1 cellular context compared by ENCODE assay signal in genomic region chr1:159015440-159015909, GRCh38.
TF ChIP-seq lines count a peak whose summit lies in the region.

No MANE protein-coding gene starts in this region.

TF ChIP-seq in K562, 482 proteins besides CTCF, POLR2A, EP300 and RAD21 (continued from another document and continues in another):
- TF ChIP-seq ZNF609 (CRISPR knock-in tag; IDR thresholded peaks at IDR 0.05; ENCODE audit: borderline replicate concordance) (no peak), GABPB2 (CRISPR knock-in tag; conservative IDR thresholded peaks at IDR 0.05) (no peak), ZNF212 (CRISPR knock-in tag; IDR thresholded peaks at IDR 0.05) (no peak), MTF1 (CRISPR knock-in tag; IDR thresholded peaks at IDR 0.05; ENCODE audit: borderline replicate concordance) (no peak), POLR2B (IDR thresholded peaks at IDR 0.05; ENCODE audit: low read depth, partially characterized antibody) (no peak), ZNF274 (IDR thresholded peaks at IDR 0.05; ENCODE audit: borderline replicate concordance, low read depth, low read length) (no peak), ZHX1 (conservative IDR thresholded peaks at IDR 0.05; ENCODE audit: low read length) (no peak), ZNF583 (CRISPR knock-in tag; IDR thresholded peaks at IDR 0.05) (no peak), ETS2 (tag; IDR thresholded peaks at IDR 0.05; ENCODE audit: borderline replicate concordance, poor library complexity, severe bottlenecking) (no peak), KLF16 (IDR thresholded peaks at IDR 0.05) (no peak), FOXK1 (CRISPR knock-in tag; IDR thresholded peaks at IDR 0.05; ENCODE audit: borderline replicate concordance) (no peak), CCAR2 (IDR thresholded peaks at IDR 0.05; ENCODE audit: low read depth, low read length) (no peak), CBFA2T2 (conservative IDR thresholded peaks at IDR 0.05) (no peak), STAT5B (CRISPR knock-in tag; IDR thresholded peaks at IDR 0.05) (no peak), ZBTB5 (IDR thresholded peaks at IDR 0.05) (no peak), LARP7 (IDR thresholded peaks at IDR 0.05) (no peak), CHD7 (IDR thresholded peaks at IDR 0.05; ENCODE audit: low read depth, low read length) (no peak), ZBTB17 (CRISPR knock-in tag; IDR thresholded peaks at IDR 0.05) (0 out of 2 replicates have a peak, but pooled peaks have one; percentile 47), DNMT1 (IDR thresholded peaks at IDR 0.05) (no peak), HMG20A (CRISPR knock-in tag; conservative IDR thresholded peaks at IDR 0.05) (no peak), TAF7 (tag; IDR thresholded peaks at IDR 0.05) (no peak), NFRKB (IDR thresholded peaks at IDR 0.05; ENCODE audit: low read depth) (no peak)
